Comparison of ENCODE assay signal across 28 cellular contexts in the genomic region with DNA sequence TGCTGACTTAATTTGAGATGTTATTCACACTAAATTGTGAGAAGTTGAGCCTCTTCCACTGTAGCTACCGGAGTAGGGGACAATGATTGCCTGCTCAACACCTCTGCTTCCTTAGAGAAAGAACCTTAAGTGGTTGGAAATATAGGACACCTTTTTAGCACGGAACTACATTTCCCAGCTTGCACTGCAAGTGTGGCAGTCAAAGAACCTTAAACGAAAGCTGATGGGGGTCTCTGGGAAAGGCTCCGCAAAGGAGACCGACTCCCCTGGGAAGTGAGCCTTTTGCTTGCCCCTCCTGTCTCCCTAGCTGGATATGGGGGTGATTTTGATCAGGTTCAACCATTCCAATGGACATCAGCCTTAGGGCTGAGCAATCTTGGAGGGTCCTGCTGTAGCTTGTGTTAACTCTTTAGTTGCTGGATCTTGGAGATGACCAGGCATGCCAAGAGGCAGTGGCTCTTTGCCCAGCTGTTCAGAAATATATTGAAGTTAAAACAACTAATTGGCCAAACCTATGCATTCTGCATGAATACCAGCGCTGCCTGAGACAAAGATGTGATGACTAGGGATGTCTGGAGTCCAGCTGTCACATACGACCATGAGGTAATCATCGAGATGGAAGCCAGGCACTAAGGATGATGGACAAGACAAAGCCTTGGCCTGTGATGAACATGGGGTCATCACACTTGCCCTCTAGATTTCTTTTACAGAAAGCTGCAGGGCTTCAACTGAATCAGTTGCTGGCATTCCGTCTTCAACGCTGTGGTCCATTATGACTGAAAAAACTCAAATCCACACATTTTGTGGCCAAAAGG.
DNase-seq lines count a peak whose midpoint lies in the region.
"Had no signal": no experiment of that assay in that cellular context is flagged by ENCODE, and none has a peak within 500 bp of the region (broad histone marks: within the 10 kb centered on the region; RNA-seq: fewer than 3 reads in every experiment).

No MANE protein-coding gene starts in this region.

- H3K23ac ChIP-seq in neuronal stem cell (ENCODE audit: low read depth, low read length, poor library complexity), result no peak overlapping the region

- H3K4me2 ChIP-seq in neuronal stem cell (ENCODE audit: insufficient read depth, low read length, poor library complexity, severe bottlenecking), result peak overlapping the region; percentile 37

- H2AK5ac ChIP-seq in neuronal stem cell (ENCODE audit: low read depth, low read length), result no peak overlapping the region

- no peak overlapping the region for H3K4ac ChIP-seq in neuronal stem cell (ENCODE audit: low read length)

- no peaks in the 10 kb centered on the region for H3K36me3 Mint-ChIP-seq in CD8-positive, alpha-beta memory T cell

- H3K4me3 ChIP-seq in H7 (ENCODE audit: insufficient read depth, low read depth, low read length) (no peak overlapping the region), iPS-18a (ENCODE audit: low read length) (peak overlapping the region; percentile 55), neuronal stem cell (ENCODE audit: low read length in 2 of 2) (no peak overlapping the region)
- no peak overlapping the region for H3K4me3 ChIP-seq in CD8-positive, alpha-beta memory T cell (ENCODE audit: low read length)
- H3K4me3 ChIP-seq: Peyer's patch, stomach, tibial artery had no signal

- H3K4me1 Mint-ChIP-seq in CD8-positive, alpha-beta memory T cell, result peaks cover 21 to 29% (median 26%) of the 10 kb centered on the region in 3 donors

- H3K27me3 Mint-ChIP-seq in CD8-positive, alpha-beta memory T cell, result peaks cover 0 to 1% of the 10 kb centered on the region in 2 donors
- H3K27me3 Mint-ChIP-seq: activated naive CD8-positive, alpha-beta T cell treated with anti-CD3 and anti-CD28 coated beads, Interleukin-2, amount 10 ng/mL, durations not matched to agents 7 days and 5 days; CD4-positive, alpha-beta T cell had no signal

- H2AFZ ChIP-seq in neuronal stem cell (ENCODE audit: low read length), result peak overlapping the region; percentile 37

- H3K27ac ChIP-seq in iPS-18a (ENCODE audit: low read length) (no peak overlapping the region), neuronal stem cell (replicated peaks; ENCODE audit: low read length) (no peak overlapping the region)
- no peak overlapping the region for H3K27ac ChIP-seq in CD8-positive, alpha-beta memory T cell (ENCODE audit: low read depth, low read length)
- H3K27ac ChIP-seq: epithelial cell of prostate, Peyer's patch, stomach, tibial artery had no signal

- CTCF ChIA-PET in CD8-positive, alpha-beta memory T cell (lab: Charles Lee), result interaction anchor here (0.8 to 1.8 kb wide), 3 partner anchors 12 to 311 kb away, joined by 3 to 4 read pairs (median 4); no protein-coding TSS in a partner anchor

- H3K27me3 ChIP-seq in H7 (ENCODE audit: control insufficient read depth, insufficient read depth, low read length), result no peaks in the 10 kb centered on the region
- no peaks in the 10 kb centered on the region for H3K27me3 ChIP-seq in iPS-18a (ENCODE audit: control insufficient read depth, insufficient read depth, low read length)
- no peaks in the 10 kb centered on the region for H3K27me3 ChIP-seq in neuronal stem cell (ENCODE audit: control insufficient read depth in 3 of 3, insufficient read depth in 3 of 3, low read depth in 1 of 3, low read length in 3 of 3)
- H3K27me3 ChIP-seq in CD8-positive, alpha-beta memory T cell (ENCODE audit: insufficient read depth, low read length, poor library complexity, severe bottlenecking), result no peaks in the 10 kb centered on the region
- H3K27me3 ChIP-seq: Peyer's patch, stomach, tibial artery had no signal

- H3K18ac ChIP-seq in neuronal stem cell (ENCODE audit: low read length), result no peak overlapping the region

- no peak overlapping the region for H4K8ac ChIP-seq in neuronal stem cell (ENCODE audit: low read depth, low read length)

- no peak overlapping the region for H2BK120ac ChIP-seq in neuronal stem cell (ENCODE audit: low read depth, low read length)

- H3K9me3 ChIP-seq in iPS-18a (ENCODE audit: control insufficient read depth, low read depth, low read length), result no peaks in the 10 kb centered on the region
- H3K9me3 ChIP-seq in neuronal stem cell (replicated peaks in 1 of 2; ENCODE audit: control insufficient read depth in 2 of 2, insufficient read depth in 1 of 2, low read depth in 1 of 2, low read length in 2 of 2), result peaks cover 0 to 12% of the 10 kb centered on the region in 2 donors
- H3K9me3 ChIP-seq in CD8-positive, alpha-beta memory T cell (ENCODE audit: low read length), result no peaks in the 10 kb centered on the region
- H3K9me3 ChIP-seq: Peyer's patch, tibial artery had no signal

- H3K4me3 Mint-ChIP-seq in CD8-positive, alpha-beta memory T cell, result no peak overlapping the region
- H3K4me3 Mint-ChIP-seq: activated CD4-positive, alpha-beta T cell treated with anti-CD3 and anti-CD28 coated beads, Interleukin-2, amount 10 ng/mL, durations not matched to agents 7 days and 5 days; activated naive CD8-positive, alpha-beta T cell treated with anti-CD3 and anti-CD28 coated beads, Interleukin-2, amount 10 ng/mL, durations not matched to agents 7 days and 5 days; activated T-cell treated with anti-CD3 and anti-CD28 coated beads, Interleukin-2, amount 50 U/mL, for 4 hours; CD4-positive, alpha-beta T cell had no signal

- peak overlapping the region in 1 of 8 donors; percentile 47 for H3K27ac Mint-ChIP-seq in CD8-positive, alpha-beta memory T cell
- H3K27ac Mint-ChIP-seq: activated CD4-positive, alpha-beta T cell treated with anti-CD3 and anti-CD28 coated beads, Interleukin-2, amount 10 ng/mL, durations not matched to agents 7 days and 5 days; activated naive CD8-positive, alpha-beta T cell treated with anti-CD3 and anti-CD28 coated beads, Interleukin-2, amount 10 ng/mL, durations not matched to agents 7 days and 5 days; CD4-positive, alpha-beta T cell had no signal

- H2BK15ac ChIP-seq in neuronal stem cell (ENCODE audit: low read length), result no peak overlapping the region

- POLR2A ChIA-PET in CD8-positive, alpha-beta memory T cell (lab: Charles Lee), result no interaction called here

- WGBS in neuronal stem cell (ENCODE audit: extremely low coverage in 2 of 2, insufficient read length in 2 of 2, insufficient replicate concordance in 1 of 2), 2 donors, result no CpG with 5 or more reads among the region's 10 CpGs

- H2BK5ac ChIP-seq in neuronal stem cell (ENCODE audit: low read length), result no peak overlapping the region

- peaks cover 0 to 3% (median 0%) of the 10 kb centered on the region in 5 donors for H3K9me3 Mint-ChIP-seq in CD8-positive, alpha-beta memory T cell
- H3K9me3 Mint-ChIP-seq: CD4-positive, alpha-beta T cell had no signal

- DNase-seq in H7 (peak; percentile 71), SK-N-DZ (ENCODE audit: low spot score) (peak; percentile 10), neuronal stem cell (ENCODE audit: low spot score) (no peak), NCI-H526 (lab: John Stamatoyannopoulos, UW) (no peak), H4 (ENCODE audit: low spot score) (no peak), COLO668 (lab: John Stamatoyannopoulos, UW; ENCODE audit: unreplicated experiment) (no peak)
- no peak for DNase-seq in CD8-positive, alpha-beta memory T cell
- DNase-seq: activated CD4-positive, alpha-beta T cell treated with anti-CD3 and anti-CD28 coated beads, Interleukin-2, amount 10 ng/mL, durations not matched to agents 7 days and 5 days; activated gamma-delta T cell; activated naive CD8-positive, alpha-beta T cell treated with anti-CD3 and anti-CD28 coated beads, Interleukin-2, amount 10 ng/mL, durations not matched to agents 7 days and 5 days; activated T-cell treated with anti-CD3 and anti-CD28 coated beads, Interleukin-2, amount 50 U/mL, for 4 hours; aorta; CD4-positive, alpha-beta T cell; effector CD8-positive, alpha-beta T cell; IMR-90; left colon; mammary epithelial cell; NCI-H1436; NCI-H774; Peyer's patch; SHP77; stimulated activated CD4-positive, alpha-beta T cell treated with anti-CD3 and anti-CD28 coated beads, Interleukin-12 subunit alpha, Interleukin-12 subunit beta, amount 100 ng/mL, for 4 hours; stimulated activated CD4-positive, alpha-beta T cell treated with anti-CD3 and anti-CD28 coated beads, Interleukin-2, amount 100 ng/mL, for 48 hours; stomach; T1000; tibial artery had no signal

- no peak overlapping the region for H3K14ac ChIP-seq in neuronal stem cell (ENCODE audit: low read length)

- H3K9ac ChIP-seq in iPS-18a (ENCODE audit: low read length), result no peak overlapping the region
- H3K9ac ChIP-seq in neuronal stem cell (ENCODE audit: low read depth, low read length, poor library complexity), result no peak overlapping the region

- no peaks in the 10 kb centered on the region for H3K79me1 ChIP-seq in neuronal stem cell (ENCODE audit: low read depth, low read length)

- H3K36me3 ChIP-seq in H7 (replicated peaks; ENCODE audit: control insufficient read depth, insufficient read depth, low read length) (no peaks in the 10 kb centered on the region), iPS-18a (ENCODE audit: control insufficient read depth, low read depth, low read length) (no peaks in the 10 kb centered on the region), neuronal stem cell (replicated peaks in 1 of 2; ENCODE audit: control insufficient read depth in 2 of 2, insufficient read depth in 2 of 2, low read length in 2 of 2) (no peaks in the 10 kb centered on the region)
- H3K36me3 ChIP-seq in CD8-positive, alpha-beta memory T cell (ENCODE audit: insufficient read depth, low read length), result no peaks in the 10 kb centered on the region
- H3K36me3 ChIP-seq: Peyer's patch, stomach, tibial artery had no signal

- H3K4me1 ChIP-seq in iPS-18a (ENCODE audit: control insufficient read depth, low read depth, low read length) (no peaks in the 10 kb centered on the region), neuronal stem cell (ENCODE audit: control insufficient read depth in 2 of 2, insufficient read depth in 1 of 2, low read depth in 1 of 2, low read length in 2 of 2) (peaks cover 12 to 20% of the 10 kb centered on the region in 2 donors)
- peaks cover 5% of the 10 kb centered on the region for H3K4me1 ChIP-seq in CD8-positive, alpha-beta memory T cell (ENCODE audit: insufficient read depth, low read length)
- H3K4me1 ChIP-seq: Peyer's patch, tibial artery had no signal

- no peak overlapping the region for H4K91ac ChIP-seq in neuronal stem cell (ENCODE audit: low read depth, low read length, poor library complexity)

- H2BK12ac ChIP-seq in neuronal stem cell (ENCODE audit: low read length), result no peak overlapping the region

Comparison
In these comparisons a context has a peak if more than half of its experiments do, and no peak if none do; other contexts are left out.
1. DNase-seq: peak in H7 (single experiment) and SK-N-DZ (single experiment); none in neuronal stem cell (single experiment), CD8-positive, alpha-beta memory T cell (0 of 5), NCI-H526 (0 of 2), H4 (single experiment) and COLO668 (single experiment).